In genomic region chr4:159021597-159022385, GRCh38 we compare ENCODE assay signal across 22 cellular contexts.
"Had no signal": no experiment of that assay in that cellular context is flagged by ENCODE, and none has a peak within 500 bp of the region (broad histone marks: within the 10 kb centered on the region; RNA-seq: fewer than 3 reads in every experiment).

No MANE protein-coding gene starts in this region.

- H3K9me3 ChIP-seq: adrenal gland, breast epithelium, ovary, psoas muscle, right lobe of liver, testis had no signal

- ATAC-seq: activated naive CD4-positive, alpha-beta T cell treated with anti-CD3 and anti-CD28 coated beads, Interleukin-2, amount 50 U/mL, for 72 hours; esophagus mucosa; left ventricle myocardium superior; psoas muscle; right lobe of liver; stimulated activated effector memory CD8-positive, alpha-beta T cell treated with anti-CD3 and anti-CD28 coated beads, Interleukin-12 subunit alpha, Interleukin-12 subunit beta, amount 100 ng/mL, for 72 hours had no signal

- H3K27ac ChIP-seq: adrenal gland, breast epithelium, coronary artery, ovary, psoas muscle, right lobe of liver, testis, WERI-Rb-1 had no signal

- H3K27ac Mint-ChIP-seq: activated naive CD4-positive, alpha-beta T cell treated with anti-CD3 and anti-CD28 coated beads, Interleukin-2, amount 50 U/mL, for 72 hours; naive B cell; stimulated activated effector memory CD8-positive, alpha-beta T cell treated with anti-CD3 and anti-CD28 coated beads, Interleukin-12 subunit alpha, Interleukin-12 subunit beta, amount 100 ng/mL, for 72 hours; type B pancreatic cell had no signal

- H3K4me1 Mint-ChIP-seq: immature natural killer cell; stimulated activated effector memory CD8-positive, alpha-beta T cell treated with anti-CD3 and anti-CD28 coated beads, Interleukin-12 subunit alpha, Interleukin-12 subunit beta, amount 100 ng/mL, for 72 hours had no signal

- H3K36me3 ChIP-seq: adrenal gland, breast epithelium, ovary, right lobe of liver, WERI-Rb-1 had no signal

- H3K27me3 ChIP-seq: adrenal gland, breast epithelium, ovary, right lobe of liver, testis had no signal

- H3K4me2 ChIP-seq: smooth muscle cell had no signal

- H3K9me3 Mint-ChIP-seq: activated naive CD4-positive, alpha-beta T cell treated with anti-CD3 and anti-CD28 coated beads, Interleukin-2, amount 50 U/mL, for 72 hours; naive B cell; stimulated activated effector memory CD8-positive, alpha-beta T cell treated with anti-CD3 and anti-CD28 coated beads, Interleukin-12 subunit alpha, Interleukin-12 subunit beta, amount 100 ng/mL, for 72 hours; type B pancreatic cell had no signal

- H3K4me1 ChIP-seq: adrenal gland, breast epithelium, psoas muscle, testis had no signal

- H3K27me3 Mint-ChIP-seq: type B pancreatic cell had no signal

- H3K4me3 Mint-ChIP-seq: immature natural killer cell; naive B cell; stimulated activated effector memory CD8-positive, alpha-beta T cell treated with anti-CD3 and anti-CD28 coated beads, Interleukin-12 subunit alpha, Interleukin-12 subunit beta, amount 100 ng/mL, for 72 hours; type B pancreatic cell had no signal

- DNase-seq: activated CD4-positive, alpha-beta T cell treated with anti-CD3 and anti-CD28 coated beads, Interleukin-2, amount 50 U/mL, for 48 hours; activated gamma-delta T cell; adrenal gland; immature natural killer cell; kidney glomerular epithelial cell; left ventricle myocardium superior; naive B cell; ovary; psoas muscle; right lobe of liver; stimulated activated CD4-positive, alpha-beta T cell treated with anti-CD3 and anti-CD28 coated beads, Interleukin-4, amount 100 ng/mL, for 1 hour; SW 1271; T-helper 2 cell; testis; WERI-Rb-1 had no signal

- H3K4me3 ChIP-seq: adrenal gland, breast epithelium, coronary artery, ovary, psoas muscle, right lobe of liver, smooth muscle cell, testis had no signal

- H3K36me3 Mint-ChIP-seq: activated naive CD4-positive, alpha-beta T cell treated with anti-CD3 and anti-CD28 coated beads, Interleukin-2, amount 50 U/mL, for 72 hours; immature natural killer cell; naive B cell; stimulated activated effector memory CD8-positive, alpha-beta T cell treated with anti-CD3 and anti-CD28 coated beads, Interleukin-12 subunit alpha, Interleukin-12 subunit beta, amount 100 ng/mL, for 72 hours; type B pancreatic cell had no signal
